14 cellular contexts compared by ENCODE assay signal in genomic region chr11:134008593-134008992, GRCh38. TPM values are rescaled to one million over a fixed set of nuclear protein-coding genes. Genes with fewer than 3 reads are reported as not detected.
DNase-seq lines count a peak whose midpoint lies in the region; ATAC-seq and TF ChIP-seq lines count a peak whose summit lies in the region.
"Had no signal": no experiment of that assay in that cellular context is flagged by ENCODE, and none has a peak within 500 bp of the region (broad histone marks: within the 10 kb centered on the region; RNA-seq: fewer than 3 reads in every experiment).

No MANE protein-coding gene starts in this region.

- H3K9me3 Mint-ChIP-seq in type B pancreatic cell = no peaks in the 10 kb centered on the region
- H3K9me3 Mint-ChIP-seq in activated naive CD8-positive, alpha-beta T cell treated with anti-CD3 and anti-CD28 coated beads, Interleukin-2, amount 50 U/mL, for 24 hours = no peaks in the 10 kb centered on the region
- no peaks in the 10 kb centered on the region for H3K9me3 Mint-ChIP-seq in activated CD4-positive, alpha-beta memory T cell treated with anti-CD3 and anti-CD28 coated beads for 36 hours
- H3K9me3 Mint-ChIP-seq: activated CD4-positive, alpha-beta T cell treated with anti-CD3 and anti-CD28 coated beads, Interleukin-2, amount 10 ng/mL, durations not matched to agents 24 days and 14 days; CD4-positive, alpha-beta memory T cell; neural progenitor cell had no signal

- no peak overlapping the region for H3K27ac ChIP-seq in Panc1 (ENCODE audit: low read length)
- H3K27ac ChIP-seq: neural progenitor cell, skin epidermis had no signal

- no peak overlapping the region for H3K4me3 Mint-ChIP-seq in type B pancreatic cell
- no peak overlapping the region for H3K4me3 Mint-ChIP-seq in activated naive CD8-positive, alpha-beta T cell treated with anti-CD3 and anti-CD28 coated beads, Interleukin-2, amount 50 U/mL, for 24 hours
- H3K4me3 Mint-ChIP-seq in activated CD4-positive, alpha-beta memory T cell treated with anti-CD3 and anti-CD28 coated beads for 36 hours = no peak overlapping the region
- H3K4me3 Mint-ChIP-seq: activated CD4-positive, alpha-beta T cell treated with anti-CD3 and anti-CD28 coated beads, Interleukin-2, amount 10 ng/mL, durations not matched to agents 24 days and 14 days; CD4-positive, alpha-beta memory T cell; neural progenitor cell had no signal

- H3K9me3 ChIP-seq in Panc1 (ENCODE audit: control insufficient read depth, insufficient read depth, low read depth, low read length) = no peaks in the 10 kb centered on the region
- no peaks in the 10 kb centered on the region for H3K9me3 ChIP-seq in mucosa of descending colon

- TF ChIP-seq CTCF in Panc1 (IDR thresholded peaks at IDR 0.05) = no peak
- TF ChIP-seq CTCF in mucosa of descending colon (IDR thresholded peaks at IDR 0.05) = no peak
- no peak for TF ChIP-seq CTCF in type B pancreatic cell (conservative IDR thresholded peaks at IDR 0.05)

- no peaks in the 10 kb centered on the region for H3K36me3 ChIP-seq in Panc1 (ENCODE audit: control insufficient read depth, insufficient read depth, low read length)
- no peaks in the 10 kb centered on the region for H3K36me3 ChIP-seq in mucosa of descending colon (ENCODE audit: low read depth)
- H3K36me3 ChIP-seq: neural progenitor cell had no signal

- DNase-seq in Panc1 (ENCODE audit: low read depth, low spot score) (no peak), mucosa of descending colon (no peak), type B pancreatic cell (ENCODE audit: extremely low spot score, unreplicated experiment) (no peak), hippocampal formation (lab: John Stamatoyannopoulos, UW) (no peak)
- no peak for DNase-seq in activated naive CD8-positive, alpha-beta T cell treated with anti-CD3 and anti-CD28 coated beads, Interleukin-2, amount 50 U/mL, for 24 hours
- no peak for DNase-seq in activated CD4-positive, alpha-beta memory T cell treated with anti-CD3 and anti-CD28 coated beads for 36 hours
- DNase-seq: activated CD4-positive, alpha-beta T cell treated with anti-CD3 and anti-CD28 coated beads, Interleukin-2, amount 10 ng/mL, durations not matched to agents 24 days and 14 days; head of caudate nucleus; NCI-H2029 had no signal

- H3K4me3 ChIP-seq in Panc1 (ENCODE audit: low read depth in 2 of 2, low read length in 2 of 2) (no peak overlapping the region), mucosa of descending colon (no peak overlapping the region)
- H3K4me3 ChIP-seq: neural progenitor cell, skin epidermis had no signal

- peaks cover 39% of the 10 kb centered on the region for H3K27me3 Mint-ChIP-seq in type B pancreatic cell
- H3K27me3 Mint-ChIP-seq in activated naive CD8-positive, alpha-beta T cell treated with anti-CD3 and anti-CD28 coated beads, Interleukin-2, amount 50 U/mL, for 24 hours = no peaks in the 10 kb centered on the region
- H3K27me3 Mint-ChIP-seq in activated CD4-positive, alpha-beta memory T cell treated with anti-CD3 and anti-CD28 coated beads for 36 hours = peaks cover 14% of the 10 kb centered on the region

- in situ Hi-C loops in Panc1 (cut with HindIII; ENCODE audit: low pct_unique_long_range_greater_than_20kb, low sequenced_read_pairs) = no loop called here

- H3K4me1 Mint-ChIP-seq in type B pancreatic cell (ENCODE audit: unreplicated experiment) = no peaks in the 10 kb centered on the region
- no peaks in the 10 kb centered on the region for H3K4me1 Mint-ChIP-seq in activated naive CD8-positive, alpha-beta T cell treated with anti-CD3 and anti-CD28 coated beads, Interleukin-2, amount 50 U/mL, for 24 hours
- H3K4me1 Mint-ChIP-seq in activated CD4-positive, alpha-beta memory T cell treated with anti-CD3 and anti-CD28 coated beads for 36 hours (ENCODE audit: low read depth) = no peaks in the 10 kb centered on the region
- H3K4me1 Mint-ChIP-seq: activated CD4-positive, alpha-beta T cell treated with anti-CD3 and anti-CD28 coated beads, Interleukin-2, amount 10 ng/mL, durations not matched to agents 24 days and 14 days; CD4-positive, alpha-beta memory T cell had no signal

- no peaks in the 10 kb centered on the region for H3K36me3 Mint-ChIP-seq in type B pancreatic cell
- H3K36me3 Mint-ChIP-seq in activated naive CD8-positive, alpha-beta T cell treated with anti-CD3 and anti-CD28 coated beads, Interleukin-2, amount 50 U/mL, for 24 hours (ENCODE audit: low read depth) = no peaks in the 10 kb centered on the region
- no peaks in the 10 kb centered on the region for H3K36me3 Mint-ChIP-seq in activated CD4-positive, alpha-beta memory T cell treated with anti-CD3 and anti-CD28 coated beads for 36 hours
- H3K36me3 Mint-ChIP-seq: CD4-positive, alpha-beta memory T cell; neural progenitor cell had no signal

- no TSS peak for BruUV-seq in Panc1 (replicated peaks; lab: Mats Ljungman, UMichigan)

- no peak overlapping the region for H3K27ac Mint-ChIP-seq in type B pancreatic cell
- H3K27ac Mint-ChIP-seq in activated naive CD8-positive, alpha-beta T cell treated with anti-CD3 and anti-CD28 coated beads, Interleukin-2, amount 50 U/mL, for 24 hours = no peak overlapping the region
- no peak overlapping the region for H3K27ac Mint-ChIP-seq in activated CD4-positive, alpha-beta memory T cell treated with anti-CD3 and anti-CD28 coated beads for 36 hours
- H3K27ac Mint-ChIP-seq: activated CD4-positive, alpha-beta T cell treated with anti-CD3 and anti-CD28 coated beads, Interleukin-2, amount 10 ng/mL, durations not matched to agents 24 days and 14 days; CD4-positive, alpha-beta memory T cell; neural progenitor cell had no signal

- CTCF ChIA-PET in Panc1 (lab: Charles Lee) = no interaction called here
- CTCF ChIA-PET in activated CD4-positive, alpha-beta memory T cell treated with anti-CD3 and anti-CD28 coated beads for 36 hours (lab: Charles Lee) = no interaction called here

- peaks cover 21% of the 10 kb centered on the region for H3K27me3 ChIP-seq in Panc1 (ENCODE audit: control insufficient read depth, insufficient read depth, low read length)
- H3K27me3 ChIP-seq: neural progenitor cell had no signal

- ATAC-seq in GM18519 (IDR thresholded peaks at IDR 0.05; ENCODE audit: low FRiP score, unreplicated experiment) (peak; percentile 73), HG02610 (IDR thresholded peaks at IDR 0.05; ENCODE audit: unreplicated experiment) (peak; percentile 56), Panc1 (peak; percentile 44), mucosa of descending colon (peak; percentile 15)
- no peak for ATAC-seq in activated naive CD8-positive, alpha-beta T cell treated with anti-CD3 and anti-CD28 coated beads, Interleukin-2, amount 50 U/mL, for 24 hours

- H3K4me1 ChIP-seq in Panc1 (ENCODE audit: control insufficient read depth, insufficient read depth, low read length) (no peaks in the 10 kb centered on the region), mucosa of descending colon (ENCODE audit: low read depth) (no peaks in the 10 kb centered on the region)
- H3K4me1 ChIP-seq: neural progenitor cell had no signal

- intact Hi-C loops in Panc1 (cut with micrococcal nuclease; ENCODE audit: unreplicated experiment) = no loop called here
- intact Hi-C loops in mucosa of descending colon (cut with DNase I, micrococcal nuclease) = no loop called here
- intact Hi-C loops in activated CD4-positive, alpha-beta memory T cell treated with anti-CD3 and anti-CD28 coated beads for 36 hours (cut with micrococcal nuclease) = no loop called here

- POLR2A ChIA-PET in Panc1 (lab: Charles Lee) = no interaction called here
- POLR2A ChIA-PET in activated CD4-positive, alpha-beta memory T cell treated with anti-CD3 and anti-CD28 coated beads for 36 hours (lab: Charles Lee) = no interaction called here

RNA-seq across cellular contexts. Expression of gene IGSF9B, which starts 51.8 kb away (rescaled TPM):
- total RNA-seq in Panc1 (2021; ENCODE audit: unreplicated experiment) (2.2 TPM), mucosa of descending colon (10 to 100 TPM in 1 of 3 donors, 1 to 10 TPM in 2; 5.2 to 42.6 (median 5.8) TPM), type B pancreatic cell (ENCODE audit: low replicate concordance) (6.6 and 10.6 TPM in 2 replicates)
- 3.4 TPM for polyA plus RNA-seq in Panc1 (2012; ENCODE audit: insufficient read length)
- 10 to 100 TPM; 24.6 to 30.3 TPM for total RNA-seq in activated CD4-positive, alpha-beta memory T cell treated with anti-CD3 and anti-CD28 coated beads for 36 hours
